ENCODE assay signal across 11 cellular contexts in the genomic region with DNA sequence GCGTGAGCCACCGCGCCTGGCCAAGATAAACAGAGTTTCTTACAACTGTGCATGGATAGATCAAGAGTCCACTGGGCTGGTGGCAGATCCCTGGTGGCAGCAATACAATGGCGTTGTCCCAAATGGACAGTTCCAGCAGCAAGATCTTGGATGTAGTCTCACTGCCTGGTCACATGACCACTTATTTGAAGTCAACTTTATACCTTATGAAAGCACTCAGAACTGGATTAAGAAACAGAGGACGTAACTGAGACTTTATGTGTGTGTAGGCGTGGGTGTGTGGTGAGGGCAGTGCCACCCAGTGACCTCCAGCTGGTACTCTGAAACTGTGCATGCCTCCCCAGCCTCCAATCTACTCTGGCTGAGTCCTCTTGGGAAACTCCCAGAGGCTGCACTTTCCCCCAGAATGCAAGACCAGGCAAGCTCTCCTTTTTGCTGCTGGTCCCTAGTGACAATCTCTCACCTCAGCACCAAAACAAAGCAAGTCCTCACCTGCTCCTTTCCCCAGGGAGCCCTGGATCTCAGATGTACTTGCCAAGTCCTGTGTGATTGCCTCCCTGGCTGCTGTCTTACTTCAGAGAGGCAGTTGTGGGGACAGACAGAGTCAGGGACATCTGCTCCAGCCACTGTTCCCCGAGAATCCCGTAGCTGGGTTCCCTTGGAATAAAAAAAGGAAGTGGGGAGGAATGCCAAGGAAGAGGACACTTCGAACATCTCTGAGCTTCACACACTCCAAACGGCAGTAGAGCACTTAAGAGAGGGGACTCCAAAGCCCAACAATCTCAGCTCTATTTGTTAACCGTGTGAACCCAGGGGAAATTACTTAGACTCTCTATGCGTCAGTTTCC. TPM values are rescaled to one million over a fixed set of nuclear protein-coding genes. Genes with fewer than 3 reads are reported as not detected.
DNase-seq lines count a peak whose midpoint lies in the region; ATAC-seq, FAIRE-seq and TF ChIP-seq lines count a peak whose summit lies in the region.
"Had no signal": no experiment of that assay in that cellular context is flagged by ENCODE, and none has a peak within 500 bp of the region (broad histone marks: within the 10 kb centered on the region; RNA-seq: fewer than 3 reads in every experiment).

No MANE protein-coding gene starts in this region.

- no peak overlapping the region for H2BK120ac ChIP-seq in mesendoderm (ENCODE audit: low read depth, low read length)

- no peak overlapping the region for H2AK5ac ChIP-seq in mesendoderm (ENCODE audit: low read length)

- no peak overlapping the region for H3K27ac ChIP-seq in mesendoderm (ENCODE audit: low read depth, low read length)

- FAIRE-seq in RCC 7860 (lab: Jason Lieb, UNC) (no peak), H54 (lab: Jason Lieb, UNC) (no peak)

- H3K9ac ChIP-seq in mesendoderm (ENCODE audit: low read length), result no peak overlapping the region

- no peak overlapping the region for H2BK15ac ChIP-seq in mesendoderm (replicated peaks; ENCODE audit: low read depth)

- no peak for ATAC-seq in GM18868 (IDR thresholded peaks at IDR 0.05; ENCODE audit: unreplicated experiment)

- no peaks in the 10 kb centered on the region for H3K79me1 ChIP-seq in mesendoderm (ENCODE audit: low read length)

- no peak overlapping the region for H4K8ac ChIP-seq in mesendoderm (ENCODE audit: low read depth, low read length)

- no peaks in the 10 kb centered on the region for H3K79me2 ChIP-seq in mesendoderm (ENCODE audit: control insufficient read depth, insufficient read depth, low read length)

- DNase-seq in D341Med (ENCODE audit: low spot score) (peak; percentile 36), NCI-H1092 (lab: John Stamatoyannopoulos, UW) (peak; percentile 35), RCC 7860 (ENCODE audit: low spot score) (peak; percentile 9), mesendoderm (no peak), activated T-cell treated with anti-CD3 and anti-CD28 coated beads for 4 hours (no peak), H54 (ENCODE audit: insufficient read length, low spot score) (no peak), hippocampal formation (lab: John Stamatoyannopoulos, UW) (no peak)
- DNase-seq: activated naive CD8-positive, alpha-beta T cell treated with anti-CD3 and anti-CD28 coated beads, Interleukin-2, amount 10 ng/mL, durations not matched to agents 7 days and 5 days; CD4-positive, alpha-beta T cell; stimulated activated CD8-positive, alpha-beta memory T cell treated with anti-CD3 and anti-CD28 coated beads, Interleukin-4, amount 100 ng/mL, for 48 hours had no signal

- peaks cover 5% of the 10 kb centered on the region for H3K4me1 ChIP-seq in mesendoderm (ENCODE audit: control insufficient read depth, low read depth, low read length)

- H3K36me3 ChIP-seq in mesendoderm (ENCODE audit: control insufficient read depth, insufficient read depth, low read length), result no peaks in the 10 kb centered on the region

- no peak for TF ChIP-seq POLR2A in H54 (IDR thresholded peaks at IDR 0.05; ENCODE audit: low read depth, low read length)

- no peak overlapping the region for H4K5ac ChIP-seq in mesendoderm (ENCODE audit: low read length)

- H3K23ac ChIP-seq in mesendoderm (ENCODE audit: low read length), result no peak overlapping the region

- no peak overlapping the region for H3K4me3 ChIP-seq in mesendoderm (ENCODE audit: low read length)

- no peak overlapping the region for H2BK5ac ChIP-seq in mesendoderm (ENCODE audit: low read length)

- WGBS in mesendoderm (ENCODE audit: extremely low coverage, insufficient coverage, low lambda C conversion rate), result no CpG with 5 or more reads among the region's 12 CpGs

- no peak overlapping the region for H3K4me2 ChIP-seq in mesendoderm (ENCODE audit: low read length)

- H3K56ac ChIP-seq in mesendoderm (ENCODE audit: low read length), result peak overlapping the region; percentile 10

- no peaks in the 10 kb centered on the region for H3K27me3 ChIP-seq in mesendoderm (ENCODE audit: insufficient read depth, low read length, poor library complexity)

- H3K4ac ChIP-seq in mesendoderm (ENCODE audit: low read depth, low read length), result no peak overlapping the region

- no peak overlapping the region for H3K18ac ChIP-seq in mesendoderm (ENCODE audit: low read length)

RNA-seq across cellular contexts. Expression of gene ST6GALNAC2, which starts 11.7 kb away (rescaled TPM):
- 0.04 TPM for polyA plus RNA-seq in mesendoderm (2013, experiment 1 of 2)
- 0.04 TPM for polyA plus RNA-seq in mesendoderm (2013, experiment 2 of 2)

RNA-seq across cellular contexts. Expression of gene ST6GALNAC1, which starts 46.2 kb away (rescaled TPM):
- not detected for polyA plus RNA-seq in mesendoderm (2013, experiment 1 of 2)
- polyA plus RNA-seq in mesendoderm (2013, experiment 2 of 2), result not detected

RNA-seq across cellular contexts. Expression of gene PRCD, which starts 57.5 kb away (rescaled TPM):
- polyA plus RNA-seq in mesendoderm (2013, experiment 1 of 2), result 0.59 TPM
- polyA plus RNA-seq in mesendoderm (2013, experiment 2 of 2), result 0.55 TPM

RNA-seq across cellular contexts. Expression of gene CYGB, which starts 59.9 kb away (rescaled TPM):
- polyA plus RNA-seq in mesendoderm (2013, experiment 1 of 2), result 0.88 TPM
- polyA plus RNA-seq in mesendoderm (2013, experiment 2 of 2), result 0.88 TPM

Comparison
In these comparisons a context has a peak if more than half of its experiments do, and no peak if none do; other contexts are left out.
1. DNase-seq: peak in D341Med (single experiment), NCI-H1092 (single experiment) and RCC 7860 (single experiment); none in mesendoderm (single experiment), activated T-cell treated with anti-CD3 and anti-CD28 coated beads for 4 hours (single experiment), H54 (single experiment) and hippocampal formation (0 of 2).